ENCODE assay signal across 16 cellular contexts in genomic region chr4:148435654-148436406, GRCh38. TPM values are rescaled to one million over a fixed set of nuclear protein-coding genes. Genes with fewer than 3 reads are reported as not detected.
A peak's percentile ranks its signal among the peaks of the same experiment; 100 is the strongest.
DNase-seq lines count a peak whose midpoint lies in the region; ATAC-seq and TF ChIP-seq lines count a peak whose summit lies in the region.
"Had no signal": no experiment of that assay in that cellular context is flagged by ENCODE, and none has a peak within 500 bp of the region (broad histone marks: within the 10 kb centered on the region; RNA-seq: fewer than 3 reads in every experiment).

No MANE protein-coding gene starts in this region.

- no peak overlapping the region for H3K4me3 ChIP-seq in CD8-positive, alpha-beta memory T cell (ENCODE audit: low read length)
- H3K4me3 ChIP-seq in colonic mucosa = no peak overlapping the region
- H3K4me3 ChIP-seq in lower lobe of right lung = no peak overlapping the region
- no peak overlapping the region for H3K4me3 ChIP-seq in gastrocnemius medialis
- H3K4me3 ChIP-seq in Caco-2 (ENCODE audit: low read depth, low read length) = no peak overlapping the region
- H3K4me3 ChIP-seq: SJSA1 had no signal

- TF ChIP-seq CTCF in colonic mucosa (IDR thresholded peaks at IDR 0.05) (no peak), lower lobe of right lung (IDR thresholded peaks at IDR 0.05) (no peak), gastrocnemius medialis (IDR thresholded peaks at IDR 0.05 in 4 of 5, conservative IDR thresholded peaks at IDR 0.05 in 1 of 5) (no peak), Caco-2 (IDR thresholded peaks at IDR 0.05; ENCODE audit: insufficient read depth in 1 of 2, low read depth in 1 of 2, low read length in 1 of 2, severe bottlenecking in 1 of 2, unreplicated experiment in 1 of 2) (no peak), RWPE1 (conservative IDR thresholded peaks at IDR 0.05; ENCODE audit: low read depth) (no peak)

- no peak overlapping the region for H3K27ac ChIP-seq in CD8-positive, alpha-beta memory T cell (ENCODE audit: low read depth, low read length)
- peak overlapping the region; percentile 53 for H3K27ac ChIP-seq in colonic mucosa
- H3K27ac ChIP-seq in lower lobe of right lung = peak overlapping the region; percentile 44
- H3K27ac ChIP-seq in gastrocnemius medialis = peak overlapping the region; percentile 6 to 37 (median 10)
- no peak overlapping the region for H3K27ac ChIP-seq in RWPE1
- H3K27ac ChIP-seq: SJSA1 had no signal

- POLR2A ChIA-PET in CD8-positive, alpha-beta memory T cell (lab: Charles Lee) = no interaction called here
- POLR2A ChIA-PET in Caco-2 (lab: Charles Lee) = no interaction called here
- POLR2A ChIA-PET in RWPE1 (lab: Yijun Ruan, JAX; ENCODE audit: low non-redundant PET) = no interaction called here

- no peak for TF ChIP-seq POLR2A in gastrocnemius medialis (IDR thresholded peaks at IDR 0.05)

- no peaks in the 10 kb centered on the region for H3K27me3 Mint-ChIP-seq in CD8-positive, alpha-beta memory T cell
- H3K27me3 Mint-ChIP-seq in Caco-2 (ENCODE audit: insufficient read depth, unreplicated experiment) = peaks cover 15% of the 10 kb centered on the region

- in situ Hi-C loops in gastrocnemius medialis (cut with MboI; ENCODE audit: low sequenced_read_pairs in 4 of 4) = loop anchor here in 1 of 4 donors (25.0 kb wide), 1 partner anchor 101 kb away; no protein-coding TSS in a partner anchor

- no peaks in the 10 kb centered on the region for H3K9me3 ChIP-seq in CD8-positive, alpha-beta memory T cell (ENCODE audit: low read length)
- H3K9me3 ChIP-seq in colonic mucosa = no peaks in the 10 kb centered on the region
- no peaks in the 10 kb centered on the region for H3K9me3 ChIP-seq in lower lobe of right lung
- no peaks in the 10 kb centered on the region for H3K9me3 ChIP-seq in gastrocnemius medialis
- H3K9me3 ChIP-seq in Caco-2 = no peaks in the 10 kb centered on the region
- H3K9me3 ChIP-seq: BE2C, Peyer's patch, SJSA1 had no signal

- BruUV-seq in Caco-2 (replicated peaks; lab: Mats Ljungman, UMichigan) = no TSS peak

- intact Hi-C loops in colonic mucosa (cut with DNase I) = no loop called here
- intact Hi-C loops in lower lobe of right lung (cut with DNase I) = no loop called here
- intact Hi-C loops in gastrocnemius medialis (cut with DNase I; ENCODE audit: low total_unique reads) = no loop called here
- intact Hi-C loops in Caco-2 (cut with micrococcal nuclease; ENCODE audit: unreplicated experiment) = no loop called here

- H3K36me3 ChIP-seq in CD8-positive, alpha-beta memory T cell (ENCODE audit: insufficient read depth, low read length) = no peaks in the 10 kb centered on the region
- H3K36me3 ChIP-seq in colonic mucosa = no peaks in the 10 kb centered on the region
- no peaks in the 10 kb centered on the region for H3K36me3 ChIP-seq in lower lobe of right lung
- H3K36me3 ChIP-seq in gastrocnemius medialis = no peaks in the 10 kb centered on the region
- no peaks in the 10 kb centered on the region for H3K36me3 ChIP-seq in Caco-2 (ENCODE audit: control insufficient read depth, insufficient read depth, low read length)
- H3K36me3 ChIP-seq: BE2C, SJSA1 had no signal

- H3K4me1 ChIP-seq in CD8-positive, alpha-beta memory T cell (ENCODE audit: insufficient read depth, low read length) = peaks cover 76% of the 10 kb centered on the region
- H3K4me1 ChIP-seq in colonic mucosa (no peaks in the 10 kb centered on the region), lower lobe of right lung (peaks cover 68% of the 10 kb centered on the region), gastrocnemius medialis (peaks cover 45 to 77% of the 10 kb centered on the region in 2 donors), Caco-2 (no peaks in the 10 kb centered on the region)
- H3K4me1 ChIP-seq: BE2C, SJSA1 had no signal

- H3K9ac ChIP-seq in colonic mucosa (ENCODE audit: low read depth in 2 of 2, low read length in 2 of 2) = peak overlapping the region in 1 of 2 donors; percentile 41

- peaks cover 75 to 96% (median 87%) of the 10 kb centered on the region in 3 donors for H3K4me1 Mint-ChIP-seq in CD8-positive, alpha-beta memory T cell
- H3K4me1 Mint-ChIP-seq in Caco-2 (ENCODE audit: low read depth, unreplicated experiment) = peaks cover 7% of the 10 kb centered on the region

- H3K9me3 Mint-ChIP-seq in CD8-positive, alpha-beta memory T cell = no peaks in the 10 kb centered on the region
- H3K9me3 Mint-ChIP-seq in Caco-2 (ENCODE audit: unreplicated experiment) = no peaks in the 10 kb centered on the region

- CTCF ChIA-PET in CD8-positive, alpha-beta memory T cell (lab: Charles Lee) = no interaction called here
- CTCF ChIA-PET in Caco-2 (lab: Charles Lee) (no interaction called here), RWPE1 (lab: Yijun Ruan, JAX) (no interaction called here)

- peak overlapping the region in 5 of 7 donors; percentile 1 to 75 (median 10) for H3K4me3 Mint-ChIP-seq in CD8-positive, alpha-beta memory T cell
- no peak overlapping the region for H3K4me3 Mint-ChIP-seq in Caco-2 (ENCODE audit: unreplicated experiment)

- ATAC-seq in lower lobe of right lung = no peak
- peak in 1 of 2 donors; percentile 38 for ATAC-seq in gastrocnemius medialis

- no peak for DNase-seq in CD8-positive, alpha-beta memory T cell
- DNase-seq in colonic mucosa = peak; percentile 40
- no peak for DNase-seq in lower lobe of right lung
- DNase-seq in gastrocnemius medialis = no peak
- no peak for DNase-seq in Caco-2
- no peak for DNase-seq in NCI-H146 treated with DMSO at 0.1 percent for 48 hours (lab: John Stamatoyannopoulos, UW; ENCODE audit: unreplicated experiment)
- DNase-seq in RWPE1 (ENCODE audit: low spot score) = no peak
- DNase-seq in effector CD8-positive, alpha-beta T cell (lab: John Stamatoyannopoulos, UW) = no peak
- DNase-seq: BE2C, EL, H7, Kasumi-1, NCI-H1930, NCI-H510A, Peyer's patch had no signal

- no peaks in the 10 kb centered on the region for H3K27me3 ChIP-seq in CD8-positive, alpha-beta memory T cell (ENCODE audit: insufficient read depth, low read length, poor library complexity, severe bottlenecking)
- H3K27me3 ChIP-seq in colonic mucosa (no peaks in the 10 kb centered on the region), lower lobe of right lung (ENCODE audit: low read depth) (no peaks in the 10 kb centered on the region), gastrocnemius medialis (no peaks in the 10 kb centered on the region), Caco-2 (replicated peaks; ENCODE audit: control insufficient read depth, insufficient read depth, low read length) (no peaks in the 10 kb centered on the region)
- H3K27me3 ChIP-seq: Peyer's patch had no signal

- peaks cover 4 to 25% (median 12%) of the 10 kb centered on the region in 3 donors for H3K36me3 Mint-ChIP-seq in CD8-positive, alpha-beta memory T cell
- H3K36me3 Mint-ChIP-seq in Caco-2 (ENCODE audit: insufficient read depth, unreplicated experiment) = no peaks in the 10 kb centered on the region

- H3K27ac Mint-ChIP-seq in CD8-positive, alpha-beta memory T cell = peak overlapping the region in 2 of 8 donors; percentile 3 to 31
- H3K27ac Mint-ChIP-seq in Caco-2 (ENCODE audit: unreplicated experiment) = no peak overlapping the region

RNA-seq across cellular contexts. Expression of gene NR3C2, which starts 6.4 kb away (rescaled TPM):
- total RNA-seq in CD8-positive, alpha-beta memory T cell = 1 to 10 TPM; 5.7 to 7.3 TPM
- 6.3 TPM for polyA plus RNA-seq in CD8-positive, alpha-beta memory T cell
- total RNA-seq in colonic mucosa (10 to 100 TPM; 74.8 to 96.0 TPM), lower lobe of right lung (31.4 TPM), gastrocnemius medialis (10 to 100 TPM in 1 of 4 donors, 1 to 10 TPM in 3; 5.6 to 10.4 (median 8.1) TPM), Caco-2 (2022) (0.12 and 0.16 TPM in 2 replicates)

Comparison
In these comparisons a context has a peak if more than half of its experiments do, and no peak if none do; other contexts are left out.
1. H3K27ac ChIP-seq: peak in colonic mucosa (single experiment), lower lobe of right lung (single experiment) and gastrocnemius medialis (4 of 4); none in CD8-positive, alpha-beta memory T cell (single experiment) and RWPE1 (single experiment).